Comparison of ENCODE assay signal across 1 cellular context in genomic region chr16:12119037-12119436, GRCh38.
TF ChIP-seq lines count a peak whose summit lies in the region.

No MANE protein-coding gene starts in this region.

TF ChIP-seq in HepG2, 621 proteins besides CTCF, POLR2A, EP300 and RAD21 (continued from another document):
- TF ChIP-seq HNF4G (IDR thresholded peaks at IDR 0.05; ENCODE audit: borderline replicate concordance, low read depth, low read length) (peak; percentile 12; the same call in 1 of the 2 replicates), HNF4G (CRISPR knock-in tag; IDR thresholded peaks at IDR 0.05; ENCODE audit: borderline replicate concordance, low read depth) (no peak), HNF4A (CRISPR knock-in tag; IDR thresholded peaks at IDR 0.05) (peak; percentile 67), SOX6 (IDR thresholded peaks at IDR 0.05) (no peak), SOX6 (CRISPR knock-in tag; IDR thresholded peaks at IDR 0.05) (0 out of 2 replicates have a peak, but pooled peaks have one; percentile 8), ZBTB7A (CRISPR knock-in tag; IDR thresholded peaks at IDR 0.05) (0 out of 2 replicates have a peak, but pooled peaks have one; percentile 21), GATAD2A (CRISPR knock-in tag; IDR thresholded peaks at IDR 0.05) (0 out of 2 replicates have a peak, but pooled peaks have one; percentile 39), ZNF280D (CRISPR knock-in tag; IDR thresholded peaks at IDR 0.05) (0 out of 2 replicates have a peak, but pooled peaks have one; percentile 20)
- TF ChIP-seq, protein P1, sequence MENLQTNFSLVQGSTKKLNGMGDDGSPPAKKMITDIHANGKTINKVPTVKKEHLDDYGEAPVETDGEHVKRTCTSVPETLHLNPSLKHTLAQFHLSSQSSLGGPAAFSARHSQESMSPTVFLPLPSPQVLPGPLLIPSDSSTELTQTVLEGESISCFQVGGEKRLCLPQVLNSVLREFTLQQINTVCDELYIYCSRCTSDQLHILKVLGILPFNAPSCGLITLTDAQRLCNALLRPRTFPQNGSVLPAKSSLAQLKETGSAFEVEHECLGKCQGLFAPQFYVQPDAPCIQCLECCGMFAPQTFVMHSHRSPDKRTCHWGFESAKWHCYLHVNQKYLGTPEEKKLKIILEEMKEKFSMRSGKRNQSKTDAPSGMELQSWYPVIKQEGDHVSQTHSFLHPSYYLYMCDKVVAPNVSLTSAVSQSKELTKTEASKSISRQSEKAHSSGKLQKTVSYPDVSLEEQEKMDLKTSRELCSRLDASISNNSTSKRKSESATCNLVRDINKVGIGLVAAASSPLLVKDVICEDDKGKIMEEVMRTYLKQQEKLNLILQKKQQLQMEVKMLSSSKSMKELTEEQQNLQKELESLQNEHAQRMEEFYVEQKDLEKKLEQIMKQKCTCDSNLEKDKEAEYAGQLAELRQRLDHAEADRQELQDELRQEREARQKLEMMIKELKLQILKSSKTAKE (CRISPR knock-in tag; IDR thresholded peaks at IDR 0.05; ENCODE audit: borderline replicate concordance) = no peak
TF ChIP-seq in HepG2: peak in this region for 6.
